Comparison of ENCODE assay signal across 11 cellular contexts in the genomic region with DNA sequence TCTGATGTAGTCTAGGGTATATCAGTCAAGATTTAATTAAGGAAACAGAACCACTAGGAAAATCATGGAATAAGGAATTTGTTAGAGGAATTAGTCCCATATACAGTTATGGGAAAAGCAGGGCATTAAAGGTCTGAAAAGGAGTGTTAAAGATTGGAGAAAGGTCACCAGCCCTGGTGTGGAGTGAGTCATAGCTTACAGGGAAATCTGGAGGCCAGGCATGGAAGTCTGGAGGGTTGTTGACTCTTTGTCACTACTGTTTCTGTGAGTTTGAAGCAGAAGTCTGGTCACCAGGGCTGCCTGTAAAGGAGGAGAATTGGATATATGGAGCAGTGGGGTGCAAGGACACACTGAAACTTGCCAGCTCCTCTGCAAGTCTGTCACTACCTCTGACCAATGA. TPM values are rescaled to one million over a fixed set of nuclear protein-coding genes. Genes with fewer than 3 reads are reported as not detected.
DNase-seq lines count a peak whose midpoint lies in the region; ATAC-seq lines count a peak whose summit lies in the region.
"Had no signal": no experiment of that assay in that cellular context is flagged by ENCODE, and none has a peak within 500 bp of the region (broad histone marks: within the 10 kb centered on the region; RNA-seq: fewer than 3 reads in every experiment).

No MANE protein-coding gene starts in this region.

- peak; percentile 56 for ATAC-seq in left colon
- ATAC-seq in naive thymus-derived CD4-positive, alpha-beta T cell: no peak

- H3K9me3 Mint-ChIP-seq in naive thymus-derived CD4-positive, alpha-beta T cell: peaks cover 0 to 4% (median 0%) of the 10 kb centered on the region in 11 donors

- no peaks in the 10 kb centered on the region for H3K27me3 Mint-ChIP-seq in naive thymus-derived CD4-positive, alpha-beta T cell
- H3K27me3 Mint-ChIP-seq: brain had no signal

- CTCF ChIA-PET in naive thymus-derived CD4-positive, alpha-beta T cell (lab: Charles Lee): no interaction called here

- no peak overlapping the region for H3K4me3 ChIP-seq in naive thymus-derived CD4-positive, alpha-beta T cell (ENCODE audit: low read length)
- H3K4me3 ChIP-seq: SK-N-MC had no signal

- H3K36me3 ChIP-seq in naive thymus-derived CD4-positive, alpha-beta T cell (ENCODE audit: control insufficient read depth in 2 of 3, insufficient read depth in 3 of 3, low read length in 3 of 3): peaks cover 28 to 76% (median 32%) of the 10 kb centered on the region in 3 experiments

- H3K27ac ChIP-seq in naive thymus-derived CD4-positive, alpha-beta T cell (ENCODE audit: low read depth, low read length): no peak overlapping the region
- H3K27ac ChIP-seq: SK-N-MC had no signal

- H3K36me3 Mint-ChIP-seq in naive thymus-derived CD4-positive, alpha-beta T cell: peaks cover 23 to 78% (median 57%) of the 10 kb centered on the region in 5 donors

- peaks cover 0 to 2% of the 10 kb centered on the region in 2 donors for H3K27me3 ChIP-seq in naive thymus-derived CD4-positive, alpha-beta T cell (ENCODE audit: control insufficient read depth in 2 of 2, insufficient read depth in 2 of 2, low read length in 2 of 2)

- H3K27ac Mint-ChIP-seq in naive thymus-derived CD4-positive, alpha-beta T cell: peak overlapping the region in 3 of 9 donors; percentile 22 to 59 (median 38)

- no peaks in the 10 kb centered on the region for H3K9me3 ChIP-seq in naive thymus-derived CD4-positive, alpha-beta T cell (ENCODE audit: control insufficient read depth in 2 of 3, low read length in 3 of 3)

- intact Hi-C loops in left colon (cut with DNase I, micrococcal nuclease): no loop called here
- intact Hi-C loops in posterior cingulate gyrus (cut with DNase I): no loop called here
- intact Hi-C loops in naive thymus-derived CD4-positive, alpha-beta T cell (cut with micrococcal nuclease): no loop called here

- H3K4me1 ChIP-seq in naive thymus-derived CD4-positive, alpha-beta T cell (ENCODE audit: control insufficient read depth in 2 of 2, insufficient read depth in 2 of 2, low read length in 2 of 2): peaks cover 0 to 7% of the 10 kb centered on the region in 2 donors

- POLR2A ChIA-PET in naive thymus-derived CD4-positive, alpha-beta T cell (lab: Charles Lee): no interaction called here

- peak; percentile 29 for DNase-seq in A172 (ENCODE audit: low spot score)
- DNase-seq in GM04503 (ENCODE audit: low read depth): peak; percentile 21
- DNase-seq in astrocyte of the hippocampus (ENCODE audit: low read depth, low spot score): peak; percentile 33
- no peak for DNase-seq in left colon
- DNase-seq in posterior cingulate gyrus: no peak
- no peak for DNase-seq in naive thymus-derived CD4-positive, alpha-beta T cell
- DNase-seq in hippocampal formation (lab: John Stamatoyannopoulos, UW): no peak
- DNase-seq in DMS114 treated with DMSO at 0.1 percent for 48 hours (lab: John Stamatoyannopoulos, UW; ENCODE audit: unreplicated experiment): no peak
- DNase-seq: NCI-H2227 treated with DMSO at 0.1 percent for 48 hours had no signal

- peaks cover 21 to 50% (median 40%) of the 10 kb centered on the region in 7 donors for H3K4me1 Mint-ChIP-seq in naive thymus-derived CD4-positive, alpha-beta T cell

- H3K4me3 Mint-ChIP-seq in naive thymus-derived CD4-positive, alpha-beta T cell: no peak overlapping the region
- H3K4me3 Mint-ChIP-seq: brain had no signal

RNA-seq across cellular contexts. Expression of a gene that starts 28.6 kb away (rescaled TPM):
- 29.3 and 41.1 TPM in 2 replicates for total RNA-seq in A172 (2014; rRNA removed; shearing (Covaris generic))
- 10 to 100 TPM; 15.7 to 16.4 TPM for total RNA-seq in left colon
- 10 to 100 TPM; 17.4 to 25.4 (median 22.4) TPM for total RNA-seq in naive thymus-derived CD4-positive, alpha-beta T cell
- polyA plus RNA-seq in naive thymus-derived CD4-positive, alpha-beta T cell: 10 to 100 TPM; 14.5 to 20.8 TPM

Comparison
In these comparisons a context has a peak if more than half of its experiments do, and no peak if none do; other contexts are left out.
1. DNase-seq: peak in A172 (single experiment), GM04503 (single experiment) and astrocyte of the hippocampus (single experiment); none in left colon (0 of 2), posterior cingulate gyrus (0 of 10), naive thymus-derived CD4-positive, alpha-beta T cell (0 of 9), hippocampal formation (0 of 2) and DMS114 treated with DMSO at 0.1 percent for 48 hours (single experiment).